1 cellular context compared by ENCODE assay signal in the genomic region with DNA sequence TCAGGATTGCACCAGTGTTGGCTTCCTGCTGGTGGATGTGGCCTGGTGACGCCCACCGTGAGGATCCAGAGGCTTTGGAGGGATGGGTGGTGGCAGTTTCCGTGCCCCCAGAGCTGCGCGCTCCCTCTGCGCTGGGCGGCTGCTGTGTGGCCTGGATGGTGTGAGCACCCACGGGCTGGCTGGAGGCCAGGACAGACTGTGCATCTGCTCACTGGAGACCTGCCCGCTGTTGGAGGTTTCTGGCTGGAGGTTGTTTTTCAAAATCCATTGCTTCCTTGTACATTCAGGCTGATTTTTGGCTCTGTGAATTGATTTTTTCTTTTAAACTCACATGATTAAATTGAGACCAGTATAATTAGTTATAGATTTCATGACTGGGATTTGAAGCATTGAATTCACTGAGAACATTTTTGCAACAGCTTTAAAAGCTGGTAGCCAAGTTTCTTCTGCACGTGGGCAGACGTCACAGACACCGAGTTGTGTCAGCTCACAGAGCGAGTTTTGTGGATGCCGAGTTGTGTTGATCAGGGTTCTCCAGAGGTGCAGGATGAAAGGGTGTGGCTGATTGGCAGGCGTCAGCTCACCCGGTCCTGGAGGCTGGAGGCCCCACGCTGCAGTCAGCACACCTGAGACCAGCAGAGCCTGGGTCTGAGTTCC.
TF ChIP-seq lines count a peak whose summit lies in the region.

No MANE protein-coding gene starts in this region.

TF ChIP-seq in GM23338, 12 proteins besides CTCF, POLR2A, EP300 and RAD21 (continued from another document):
- TF ChIP-seq, protein P1, sequence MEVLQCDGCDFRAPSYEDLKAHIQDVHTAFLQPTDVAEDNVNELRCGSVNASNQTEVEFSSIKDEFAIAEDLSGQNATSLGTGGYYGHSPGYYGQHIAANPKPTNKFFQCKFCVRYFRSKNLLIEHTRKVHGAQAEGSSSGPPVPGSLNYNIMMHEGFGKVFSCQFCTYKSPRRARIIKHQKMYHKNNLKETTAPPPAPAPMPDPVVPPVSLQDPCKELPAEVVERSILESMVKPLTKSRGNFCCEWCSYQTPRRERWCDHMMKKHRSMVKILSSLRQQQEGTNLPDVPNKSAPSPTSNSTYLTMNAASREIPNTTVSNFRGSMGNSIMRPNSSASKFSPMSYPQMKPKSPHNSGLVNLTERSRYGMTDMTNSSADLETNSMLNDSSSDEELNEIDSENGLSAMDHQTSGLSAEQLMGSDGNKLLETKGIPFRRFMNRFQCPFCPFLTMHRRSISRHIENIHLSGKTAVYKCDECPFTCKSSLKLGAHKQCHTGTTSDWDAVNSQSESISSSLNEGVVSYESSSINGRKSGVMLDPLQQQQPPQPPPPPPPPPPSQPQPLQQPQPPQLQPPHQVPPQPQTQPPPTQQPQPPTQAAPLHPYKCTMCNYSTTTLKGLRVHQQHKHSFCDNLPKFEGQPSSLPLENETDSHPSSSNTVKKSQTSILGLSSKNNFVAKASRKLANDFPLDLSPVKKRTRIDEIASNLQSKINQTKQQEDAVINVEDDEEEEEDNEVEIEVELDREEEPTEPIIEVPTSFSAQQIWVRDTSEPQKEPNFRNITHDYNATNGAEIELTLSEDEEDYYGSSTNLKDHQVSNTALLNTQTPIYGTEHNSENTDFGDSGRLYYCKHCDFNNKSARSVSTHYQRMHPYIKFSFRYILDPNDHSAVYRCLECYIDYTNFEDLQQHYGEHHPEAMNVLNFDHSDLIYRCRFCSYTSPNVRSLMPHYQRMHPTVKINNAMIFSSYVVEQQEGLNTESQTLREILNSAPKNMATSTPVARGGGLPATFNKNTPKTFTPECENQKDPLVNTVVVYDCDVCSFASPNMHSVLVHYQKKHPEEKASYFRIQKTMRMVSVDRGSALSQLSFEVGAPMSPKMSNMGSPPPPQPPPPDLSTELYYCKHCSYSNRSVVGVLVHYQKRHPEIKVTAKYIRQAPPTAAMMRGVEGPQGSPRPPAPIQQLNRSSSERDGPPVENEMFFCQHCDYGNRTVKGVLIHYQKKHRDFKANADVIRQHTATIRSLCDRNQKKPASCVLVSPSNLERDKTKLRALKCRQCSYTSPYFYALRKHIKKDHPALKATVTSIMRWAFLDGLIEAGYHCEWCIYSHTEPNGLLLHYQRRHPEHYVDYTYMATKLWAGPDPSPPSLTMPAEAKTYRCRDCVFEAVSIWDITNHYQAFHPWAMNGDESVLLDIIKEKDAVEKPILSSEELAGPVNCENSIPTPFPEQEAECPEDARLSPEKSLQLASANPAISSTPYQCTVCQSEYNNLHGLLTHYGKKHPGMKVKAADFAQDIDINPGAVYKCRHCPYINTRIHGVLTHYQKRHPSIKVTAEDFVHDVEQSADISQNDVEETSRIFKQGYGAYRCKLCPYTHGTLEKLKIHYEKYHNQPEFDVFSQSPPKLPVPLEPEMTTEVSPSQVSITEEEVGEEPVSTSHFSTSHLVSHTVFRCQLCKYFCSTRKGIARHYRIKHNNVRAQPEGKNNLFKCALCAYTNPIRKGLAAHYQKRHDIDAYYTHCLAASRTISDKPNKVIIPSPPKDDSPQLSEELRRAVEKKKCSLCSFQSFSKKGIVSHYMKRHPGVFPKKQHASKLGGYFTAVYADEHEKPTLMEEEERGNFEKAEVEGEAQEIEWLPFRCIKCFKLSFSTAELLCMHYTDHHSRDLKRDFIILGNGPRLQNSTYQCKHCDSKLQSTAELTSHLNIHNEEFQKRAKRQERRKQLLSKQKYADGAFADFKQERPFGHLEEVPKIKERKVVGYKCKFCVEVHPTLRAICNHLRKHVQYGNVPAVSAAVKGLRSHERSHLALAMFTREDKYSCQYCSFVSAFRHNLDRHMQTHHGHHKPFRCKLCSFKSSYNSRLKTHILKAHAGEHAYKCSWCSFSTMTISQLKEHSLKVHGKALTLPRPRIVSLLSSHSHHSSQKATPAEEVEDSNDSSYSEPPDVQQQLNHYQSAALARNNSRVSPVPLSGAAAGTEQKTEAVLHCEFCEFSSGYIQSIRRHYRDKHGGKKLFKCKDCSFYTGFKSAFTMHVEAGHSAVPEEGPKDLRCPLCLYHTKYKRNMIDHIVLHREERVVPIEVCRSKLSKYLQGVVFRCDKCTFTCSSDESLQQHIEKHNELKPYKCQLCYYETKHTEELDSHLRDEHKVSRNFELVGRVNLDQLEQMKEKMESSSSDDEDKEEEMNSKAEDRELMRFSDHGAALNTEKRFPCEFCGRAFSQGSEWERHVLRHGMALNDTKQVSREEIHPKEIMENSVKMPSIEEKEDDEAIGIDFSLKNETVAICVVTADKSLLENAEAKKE (CRISPR knock-in tag; IDR thresholded peaks at IDR 0.05): no peak
- no peak for TF ChIP-seq POLR2AphosphoS5 (IDR thresholded peaks at IDR 0.05; ENCODE audit: low read depth)
- no peak for TF ChIP-seq NANOG (IDR thresholded peaks at IDR 0.05; ENCODE audit: borderline replicate concordance)
- TF ChIP-seq, protein P2, sequence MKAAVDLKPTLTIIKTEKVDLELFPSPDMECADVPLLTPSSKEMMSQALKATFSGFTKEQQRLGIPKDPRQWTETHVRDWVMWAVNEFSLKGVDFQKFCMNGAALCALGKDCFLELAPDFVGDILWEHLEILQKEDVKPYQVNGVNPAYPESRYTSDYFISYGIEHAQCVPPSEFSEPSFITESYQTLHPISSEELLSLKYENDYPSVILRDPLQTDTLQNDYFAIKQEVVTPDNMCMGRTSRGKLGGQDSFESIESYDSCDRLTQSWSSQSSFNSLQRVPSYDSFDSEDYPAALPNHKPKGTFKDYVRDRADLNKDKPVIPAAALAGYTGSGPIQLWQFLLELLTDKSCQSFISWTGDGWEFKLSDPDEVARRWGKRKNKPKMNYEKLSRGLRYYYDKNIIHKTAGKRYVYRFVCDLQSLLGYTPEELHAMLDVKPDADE (IDR thresholded peaks at IDR 0.05): no peak
- no peak for TF ChIP-seq ZNF114 (CRISPR knock-in tag; IDR thresholded peaks at IDR 0.05)
- TF ChIP-seq JUNB (IDR thresholded peaks at IDR 0.05; ENCODE audit: unreplicated experiment): no peak
